ENCODE assay signal across 23 cellular contexts in genomic region chr1:236015539-236015938, GRCh38. TPM values are rescaled to one million over a fixed set of nuclear protein-coding genes. Genes with fewer than 3 reads are reported as not detected.
DNase-seq lines count a peak whose midpoint lies in the region; ATAC-seq and TF ChIP-seq lines count a peak whose summit lies in the region.
"Had no signal": no experiment of that assay in that cellular context is flagged by ENCODE, and none has a peak within 500 bp of the region (broad histone marks: within the 10 kb centered on the region; RNA-seq: fewer than 3 reads in every experiment).

No MANE protein-coding gene starts in this region.

- no peaks in the 10 kb centered on the region for H3K79me2 ChIP-seq in PC-3 (ENCODE audit: low read length)

- TF ChIP-seq CTCF in PC-3 (conservative IDR thresholded peaks at IDR 0.05; ENCODE audit: low read depth, low read length): no peak
- TF ChIP-seq CTCF in esophagus muscularis mucosa (IDR thresholded peaks at IDR 0.05): no peak

- BruUV-seq in PC-3 (replicated peaks; lab: Mats Ljungman, UMichigan): no TSS peak

- 74% methylated on average over 4 of the region's 4 CpGs for WGBS in esophagus muscularis mucosa
- 96 to 97% methylated on average over 4 of the region's 4 CpGs for WGBS in aorta, 2 donors

- H3K9ac ChIP-seq in PC-3 (ENCODE audit: low read length) (no peak overlapping the region), mucosa of rectum (ENCODE audit: low read depth in 1 of 2, low read length in 2 of 2) (no peak overlapping the region), stomach smooth muscle (ENCODE audit: low read length in 2 of 2) (no peak overlapping the region)

- intact Hi-C loops in PC-3 (cut with micrococcal nuclease): no loop called here
- intact Hi-C loops in esophagus muscularis mucosa (cut with DNase I): loop anchor here (5.0 kb wide), 1 partner anchor 47 kb away; no protein-coding TSS in a partner anchor
- intact Hi-C loops in aorta (cut with DNase I): no loop called here

- no peak for ATAC-seq in PC-3
- ATAC-seq in aorta (ENCODE audit: low FRiP score): no peak
- ATAC-seq: activated CD8-positive, alpha-beta T cell treated with anti-CD3 and anti-CD28 coated beads for 36 hours; HepG2 had no signal

- TF ChIP-seq POLR2A in esophagus muscularis mucosa (IDR thresholded peaks at IDR 0.05; ENCODE audit: low read depth): no peak

- CTCF ChIA-PET in PC-3 (lab: Charles Lee): no interaction called here

- H3K9me3 ChIP-seq in PC-3 (ENCODE audit: low read length): no peaks in the 10 kb centered on the region
- H3K9me3 ChIP-seq in esophagus muscularis mucosa: no peaks in the 10 kb centered on the region
- H3K9me3 ChIP-seq in mucosa of rectum (ENCODE audit: control insufficient read depth in 2 of 2, low read length in 2 of 2): no peaks in the 10 kb centered on the region
- no peaks in the 10 kb centered on the region for H3K9me3 ChIP-seq in stomach smooth muscle (ENCODE audit: control insufficient read depth in 2 of 2, low read length in 2 of 2)
- H3K9me3 ChIP-seq in SJCRH30 (replicated peaks): no peaks in the 10 kb centered on the region
- no peaks in the 10 kb centered on the region for H3K9me3 ChIP-seq in aorta (ENCODE audit: control insufficient read depth, low read length)
- H3K9me3 ChIP-seq: ascending aorta, HAP-1, psoas muscle had no signal

- H4K20me1 ChIP-seq in PC-3 (ENCODE audit: low read length): no peaks in the 10 kb centered on the region

- H3K4me3 ChIP-seq in PC-3 (ENCODE audit: low read length) (no peak overlapping the region), esophagus muscularis mucosa (no peak overlapping the region), mucosa of rectum (ENCODE audit: low read length in 2 of 2) (no peak overlapping the region), stomach smooth muscle (ENCODE audit: low read length in 2 of 2) (peak overlapping the region in 1 of 2 donors; percentile 8), SJCRH30 (no peak overlapping the region), aorta (ENCODE audit: low read length in 2 of 2) (no peak overlapping the region)
- H3K4me3 ChIP-seq: ascending aorta, HAP-1, psoas muscle had no signal

- H3K36me3 ChIP-seq in PC-3 (ENCODE audit: low read depth, low read length) (no peaks in the 10 kb centered on the region), esophagus muscularis mucosa (peaks cover 36 to 99% (median 81%) of the 10 kb centered on the region in 4 donors), mucosa of rectum (ENCODE audit: control insufficient read depth in 2 of 2, insufficient read depth in 2 of 2, low read length in 2 of 2) (peaks cover 0 to 3% of the 10 kb centered on the region in 2 donors), stomach smooth muscle (ENCODE audit: control insufficient read depth in 2 of 2, insufficient read depth in 2 of 2, low read length in 2 of 2) (peaks cover 66 to 68% of the 10 kb centered on the region in 2 donors), SJCRH30 (no peaks in the 10 kb centered on the region), aorta (ENCODE audit: control insufficient read depth in 1 of 2, insufficient read depth in 2 of 2, low read length in 1 of 2) (peaks cover 1 to 3% of the 10 kb centered on the region in 2 donors)

- no peak overlapping the region for H2AFZ ChIP-seq in PC-3 (ENCODE audit: low read length)

- no peak for TF ChIP-seq EP300 in esophagus muscularis mucosa (IDR thresholded peaks at IDR 0.05)

- H3K27me3 ChIP-seq in PC-3 (ENCODE audit: low read length) (no peaks in the 10 kb centered on the region), esophagus muscularis mucosa (no peaks in the 10 kb centered on the region), mucosa of rectum (ENCODE audit: control insufficient read depth in 2 of 2, insufficient read depth in 2 of 2, low read length in 2 of 2) (no peaks in the 10 kb centered on the region), stomach smooth muscle (ENCODE audit: control insufficient read depth in 1 of 2, insufficient read depth in 2 of 2, low read length in 2 of 2) (no peaks in the 10 kb centered on the region), SJCRH30 (no peaks in the 10 kb centered on the region), aorta (ENCODE audit: control insufficient read depth in 1 of 2, insufficient read depth in 2 of 2, low read length in 1 of 2) (no peaks in the 10 kb centered on the region)
- H3K27me3 ChIP-seq: ascending aorta had no signal

- H3K4me2 ChIP-seq in PC-3 (ENCODE audit: low read length): no peak overlapping the region

- H3F3A ChIP-seq in PC-3 (ENCODE audit: low read length, unreplicated experiment): no peaks in the 10 kb centered on the region

- peak overlapping the region; percentile 84; the same call in 1 of the 2 replicates for H3K27ac ChIP-seq in PC-3 (ENCODE audit: low read length)
- peak overlapping the region; percentile 75 to 86 (median 79) for H3K27ac ChIP-seq in esophagus muscularis mucosa (replicated peaks in 1 of 4)
- H3K27ac ChIP-seq in mucosa of rectum (ENCODE audit: low read depth in 2 of 2, low read length in 2 of 2): peak overlapping the region; percentile 19 to 63
- H3K27ac ChIP-seq in stomach smooth muscle (ENCODE audit: low read length): peak overlapping the region; percentile 53
- H3K27ac ChIP-seq in SJCRH30: no peak overlapping the region
- H3K27ac ChIP-seq in aorta (ENCODE audit: low read depth in 1 of 2, low read length in 2 of 2): no peak overlapping the region
- H3K27ac ChIP-seq: psoas muscle had no signal

- peaks cover 20% of the 10 kb centered on the region for H3K4me1 ChIP-seq in PC-3 (ENCODE audit: insufficient read depth, low read length)
- peaks cover 26 to 60% (median 51%) of the 10 kb centered on the region in 4 donors for H3K4me1 ChIP-seq in esophagus muscularis mucosa
- no peaks in the 10 kb centered on the region for H3K4me1 ChIP-seq in mucosa of rectum (ENCODE audit: control insufficient read depth in 2 of 2, insufficient read depth in 2 of 2, low read length in 2 of 2)
- H3K4me1 ChIP-seq in stomach smooth muscle (ENCODE audit: control insufficient read depth, insufficient read depth, low read length): peaks cover 28% of the 10 kb centered on the region
- no peaks in the 10 kb centered on the region for H3K4me1 ChIP-seq in SJCRH30
- H3K4me1 ChIP-seq in aorta (ENCODE audit: control insufficient read depth in 1 of 2, insufficient read depth in 2 of 2, low read length in 2 of 2): no peaks in the 10 kb centered on the region
- H3K4me1 ChIP-seq: ascending aorta, HAP-1, psoas muscle had no signal

- DNase-seq in PC-3 (peak; percentile 17), esophagus muscularis mucosa (ENCODE audit: extremely low spot score) (no peak), SJCRH30 (no peak), ecto neural progenitor cell (ENCODE audit: low spot score) (no peak), aorta (no peak)
- no peak for DNase-seq in effector CD4-positive, alpha-beta T cell
- DNase-seq: activated B cell treated with CpG ODN at 0.5 μM for 24 hours; activated CD8-positive, alpha-beta T cell treated with anti-CD3 and anti-CD28 coated beads for 36 hours; activated naive CD4-positive, alpha-beta T cell; cerebellar nuclear complex; endodermal cell; hippocampal formation; mesendoderm; NCI-H1417; NCI-H510A; NK-92 treated with Interleukin-12 subunit alpha and Interleukin-12 subunit beta, amount 100 ng/mL, for 24 hours; substantia nigra had no signal

- POLR2A ChIA-PET in PC-3 (lab: Charles Lee; ENCODE audit: unreplicated experiment): no interaction called here

- no peaks in the 10 kb centered on the region for H3K9me2 ChIP-seq in PC-3 (replicated peaks; ENCODE audit: low read length)

RNA-seq across cellular contexts. Expression of gene NID1, which starts 49.4 kb away (rescaled TPM):
- total RNA-seq in PC-3 (2014; rRNA removed): 11.1 and 13.1 TPM in 2 replicates
- 100 to 1,000 TPM; 187 to 390 (median 287) TPM for total RNA-seq in esophagus muscularis mucosa
- total RNA-seq in SJCRH30 (2014; rRNA removed; shearing (Covaris generic)): 27.4 and 29.6 TPM in 2 replicates
- total RNA-seq in aorta: 10 to 100 TPM; 63.3 to 69.5 TPM
- 10 to 100 TPM; 11.0 to 57.5 TPM for polyA plus RNA-seq in aorta

Comparison
In these comparisons a context has a peak if more than half of its experiments do, and no peak if none do; other contexts are left out.
1. H3K27ac ChIP-seq: peak in PC-3 (single experiment), esophagus muscularis mucosa (4 of 4), mucosa of rectum (2 of 2) and stomach smooth muscle (single experiment); none in SJCRH30 (single experiment) and aorta (0 of 2).